Comparison of ENCODE assay signal across 8 cellular contexts in genomic region chr21:25561668-25562641, GRCh38. TPM values are rescaled to one million over a fixed set of nuclear protein-coding genes. Genes with fewer than 3 reads are reported as not detected.
A peak's percentile ranks its signal among the peaks of the same experiment; 100 is the strongest.
DNase-seq lines count a peak whose midpoint lies in the region; ATAC-seq and TF ChIP-seq lines count a peak whose summit lies in the region.

No MANE protein-coding gene starts in this region.

- H3K27ac ChIP-seq in muscle layer of duodenum (ENCODE audit: low read length), result peak overlapping the region; percentile 36

- DNase-seq in HCEC 1CT (peak; percentile 80), NAMALWA (ENCODE audit: low spot score) (peak; percentile 68), endothelial cell (ENCODE audit: low spot score) (peak; percentile 60), NCI-H1436 (lab: John Stamatoyannopoulos, UW) (no peak)
- DNase-seq in activated CD8-positive, alpha-beta T cell treated with anti-CD3 and anti-CD28 coated beads, Interleukin-2, amount 10 ng/mL, durations not matched to agents 7 days and 5 days, result peak; percentile 79
- peak; percentile 69 to 72 for DNase-seq in stimulated activated CD8-positive, alpha-beta memory T cell treated with anti-CD3 and anti-CD28 coated beads, Interleukin-7, amount 100 ng/mL, for 48 hours (ENCODE audit: extremely low read depth in 1 of 2, low read depth in 1 of 2)

- POLR2A ChIA-PET in activated CD8-positive, alpha-beta T cell treated with anti-CD3 and anti-CD28 coated beads, Interleukin-2, amount 10 ng/mL, durations not matched to agents 7 days and 5 days (lab: Charles Lee), result interaction anchor here (0.6 to 3.9 kb wide), 21 partner anchors 9 to 740 kb away, joined by 3 to 21 read pairs (median 4); partner anchors contain the start of genes ATP5PF, GABPA and MRPL39

- H3K4me3 Mint-ChIP-seq in activated CD8-positive, alpha-beta T cell treated with anti-CD3 and anti-CD28 coated beads, Interleukin-2, amount 10 ng/mL, durations not matched to agents 7 days and 5 days, result peak overlapping the region; percentile 88
- peak overlapping the region; percentile 86 for H3K4me3 Mint-ChIP-seq in endothelial cell (ENCODE audit: unreplicated experiment)

- no peaks in the 10 kb centered on the region for H3K27me3 ChIP-seq in muscle layer of duodenum (ENCODE audit: low read depth, low read length)

- H3K4me3 ChIP-seq in GM08714 (ENCODE audit: low read length), result peak overlapping the region; percentile 99
- H3K4me3 ChIP-seq in muscle layer of duodenum (ENCODE audit: low read depth in 1 of 2, low read length in 2 of 2), result peak overlapping the region; percentile 66 to 75

- H3K36me3 Mint-ChIP-seq in activated CD8-positive, alpha-beta T cell treated with anti-CD3 and anti-CD28 coated beads, Interleukin-2, amount 10 ng/mL, durations not matched to agents 7 days and 5 days (ENCODE audit: low read depth), result peaks cover 44% of the 10 kb centered on the region
- H3K36me3 Mint-ChIP-seq in endothelial cell (ENCODE audit: low read depth, unreplicated experiment), result peaks cover 4% of the 10 kb centered on the region

- peaks cover 3 to 4% of the 10 kb centered on the region in 2 donors for H3K36me3 ChIP-seq in muscle layer of duodenum (ENCODE audit: control insufficient read depth in 1 of 2, insufficient read depth in 2 of 2, low read length in 2 of 2)

- H3K27me3 Mint-ChIP-seq in activated CD8-positive, alpha-beta T cell treated with anti-CD3 and anti-CD28 coated beads, Interleukin-2, amount 10 ng/mL, durations not matched to agents 7 days and 5 days (ENCODE audit: low read depth), result no peaks in the 10 kb centered on the region
- peaks cover 2% of the 10 kb centered on the region for H3K27me3 Mint-ChIP-seq in endothelial cell (ENCODE audit: unreplicated experiment)

- CTCF ChIA-PET in activated CD8-positive, alpha-beta T cell treated with anti-CD3 and anti-CD28 coated beads, Interleukin-2, amount 10 ng/mL, durations not matched to agents 7 days and 5 days (lab: Charles Lee), result interaction anchor here (0.8 to 2.0 kb wide), 10 partner anchors 13 to 141 kb away, joined by 3 to 14 read pairs (median 3); no protein-coding TSS in a partner anchor

- H3K27ac Mint-ChIP-seq in activated CD8-positive, alpha-beta T cell treated with anti-CD3 and anti-CD28 coated beads, Interleukin-2, amount 10 ng/mL, durations not matched to agents 7 days and 5 days, result peak overlapping the region; percentile 92
- H3K27ac Mint-ChIP-seq in endothelial cell (ENCODE audit: unreplicated experiment), result no peak overlapping the region

- H3K4me1 Mint-ChIP-seq in activated CD8-positive, alpha-beta T cell treated with anti-CD3 and anti-CD28 coated beads, Interleukin-2, amount 10 ng/mL, durations not matched to agents 7 days and 5 days (ENCODE audit: low read depth), result peaks cover 59% of the 10 kb centered on the region
- H3K4me1 Mint-ChIP-seq in endothelial cell (ENCODE audit: unreplicated experiment), result peaks cover 14% of the 10 kb centered on the region

- peak; percentile 74 for ATAC-seq in activated CD8-positive, alpha-beta T cell treated with anti-CD3 and anti-CD28 coated beads, Interleukin-2, amount 10 ng/mL, durations not matched to agents 7 days and 5 days

- H3K9me3 Mint-ChIP-seq in activated CD8-positive, alpha-beta T cell treated with anti-CD3 and anti-CD28 coated beads, Interleukin-2, amount 10 ng/mL, durations not matched to agents 7 days and 5 days (ENCODE audit: insufficient read depth), result no peaks in the 10 kb centered on the region
- no peaks in the 10 kb centered on the region for H3K9me3 Mint-ChIP-seq in endothelial cell (ENCODE audit: unreplicated experiment)

- no peak for TF ChIP-seq CTCF in endothelial cell (IDR thresholded peaks at IDR 0.05; ENCODE audit: unreplicated experiment)

- H3K9me3 ChIP-seq in muscle layer of duodenum (ENCODE audit: control insufficient read depth in 1 of 2, low read length in 2 of 2), result no peaks in the 10 kb centered on the region

- peaks cover 0 to 8% of the 10 kb centered on the region in 2 donors for H3K4me1 ChIP-seq in muscle layer of duodenum (ENCODE audit: control insufficient read depth in 1 of 2, insufficient read depth in 2 of 2, low read length in 2 of 2)

RNA-seq across cellular contexts. Expression of gene MRPL39, which starts 45.3 kb away (rescaled TPM):
- 10 to 100 TPM; 42.7 to 44.5 TPM for total RNA-seq in activated CD8-positive, alpha-beta T cell treated with anti-CD3 and anti-CD28 coated beads, Interleukin-2, amount 10 ng/mL, durations not matched to agents 7 days and 5 days
- total RNA-seq in endothelial cell (ENCODE audit: unreplicated experiment), result 25.0 TPM
